1 cellular context compared by ENCODE assay signal in genomic region chr1:19628879-19629278, GRCh38.
TF ChIP-seq lines count a peak whose summit lies in the region.

No MANE protein-coding gene starts in this region.

TF ChIP-seq in K562, 482 proteins besides CTCF, POLR2A, EP300 and RAD21:
- TF ChIP-seq ZBTB7A (IDR thresholded peaks at IDR 0.05; ENCODE audit: borderline replicate concordance, control insufficient read depth, low read depth, low read length) (no peak), CLOCK (CRISPR knock-in tag; IDR thresholded peaks at IDR 0.05; ENCODE audit: borderline replicate concordance) (no peak), ILK (tag; IDR thresholded peaks at IDR 0.05; ENCODE audit: borderline replicate concordance, low read depth) (no peak), POLR2AphosphoS2 (IDR thresholded peaks at IDR 0.05; ENCODE audit: low read length) (0 out of 2 replicates have a peak, but pooled peaks have one; percentile 26), ZKSCAN8 (CRISPR knock-in tag; IDR thresholded peaks at IDR 0.05) (no peak)
